In genomic region chr16:975313-975690, GRCh38 we compare ENCODE assay signal across 11 cellular contexts. TPM values are rescaled to one million over a fixed set of nuclear protein-coding genes. Genes with fewer than 3 reads are reported as not detected.
DNase-seq lines count a peak whose midpoint lies in the region; ATAC-seq and TF ChIP-seq lines count a peak whose summit lies in the region.
"Had no signal": no experiment of that assay in that cellular context is flagged by ENCODE, and none has a peak within 500 bp of the region (broad histone marks: within the 10 kb centered on the region; RNA-seq: fewer than 3 reads in every experiment).

No MANE protein-coding gene starts in this region.

- H3K9me3 ChIP-seq in BLaER1 treated with 17β-estradiol and CSF1 and Interleukin-3, amounts not matched to agents 10 nM and 100 nM (replicated peaks in 1 of 11), result no peaks in the 10 kb centered on the region
- H3K9me3 ChIP-seq in ascending aorta, result no peaks in the 10 kb centered on the region

- peak overlapping the region in 7 of 11 experiments; percentile 2 to 52 (median 35); a peak in 9 of 22 replicates for H3K4me2 ChIP-seq in BLaER1 treated with 17β-estradiol and CSF1 and Interleukin-3, amounts not matched to agents 10 nM and 100 nM
- H3K4me2 ChIP-seq: GM23338 had no signal

- H4K20me1 ChIP-seq in BLaER1 treated with 17β-estradiol and CSF1 and Interleukin-3, amounts not matched to agents 10 nM and 100 nM, result peaks cover 0 to 68% (median 26%) of the 10 kb centered on the region in 11 experiments; a peak in 18 of 22 replicates

- ATAC-seq in GM19395 (IDR thresholded peaks at IDR 0.05; ENCODE audit: unreplicated experiment), result no peak
- ATAC-seq: GM23338 had no signal

- TF ChIP-seq CTCF in ascending aorta (IDR thresholded peaks at IDR 0.05), result no peak

- DNase-seq in ascending aorta (ENCODE audit: low spot score in 2 of 2) (no peak), substantia nigra (lab: John Stamatoyannopoulos, UW) (no peak), NOMO-1 treated with DMSO at 0.1 percent for 48 hours (lab: John Stamatoyannopoulos, UW; ENCODE audit: unreplicated experiment) (no peak), T-helper 9 cell (no peak)
- DNase-seq: NCI-H187, NCI-H446 treated with DMSO at 0.1 percent for 48 hours, NCI-H774 had no signal

- no peak overlapping the region for H3K27ac ChIP-seq in BLaER1 treated with 17β-estradiol and CSF1 and Interleukin-3, amounts not matched to agents 10 nM and 100 nM
- H3K27ac ChIP-seq in ascending aorta, result peak overlapping the region; percentile 84 to 88
- H3K27ac ChIP-seq in layer of hippocampus (ENCODE audit: low read depth, low read length), result peak overlapping the region; percentile 89
- H3K27ac ChIP-seq in substantia nigra (ENCODE audit: low read depth, low read length, poor library complexity, severe bottlenecking), result peak overlapping the region; percentile 99

- H3K9ac ChIP-seq in BLaER1 treated with 17β-estradiol and CSF1 and Interleukin-3, amounts not matched to agents 10 nM and 100 nM, result no peak overlapping the region

- H3K4me3 ChIP-seq in BLaER1 treated with 17β-estradiol and CSF1 and Interleukin-3, amounts not matched to agents 10 nM and 100 nM, result no peak overlapping the region
- H3K4me3 ChIP-seq in ascending aorta, result no peak overlapping the region
- H3K4me3 ChIP-seq: GM23338 had no signal

- peaks cover 45 to 94% (median 83%) of the 10 kb centered on the region in 11 experiments for H3K27me3 ChIP-seq in BLaER1 treated with 17β-estradiol and CSF1 and Interleukin-3, amounts not matched to agents 10 nM and 100 nM
- H3K27me3 ChIP-seq in ascending aorta (peaks cover 3% of the 10 kb centered on the region), layer of hippocampus (ENCODE audit: control insufficient read depth, insufficient read depth, low read length) (peaks cover 3% of the 10 kb centered on the region)

- H3K4me1 ChIP-seq in BLaER1 treated with 17β-estradiol and CSF1 and Interleukin-3, amounts not matched to agents 10 nM and 100 nM, result peaks cover 3 to 54% (median 42%) of the 10 kb centered on the region in 10 experiments; a peak in 19 of 20 replicates
- H3K4me1 ChIP-seq in ascending aorta, result peaks cover 19 to 27% of the 10 kb centered on the region in 2 donors

- no peaks in the 10 kb centered on the region for H3K36me3 ChIP-seq in BLaER1 treated with 17β-estradiol and CSF1 and Interleukin-3, amounts not matched to agents 10 nM and 100 nM
- H3K36me3 ChIP-seq in ascending aorta, result no peaks in the 10 kb centered on the region

- intact Hi-C loops in ascending aorta (cut with DNase I), result no loop called here

RNA-seq across cellular contexts. Expression of gene LMF1, which starts 4.5 kb away (rescaled TPM):
- total RNA-seq in ascending aorta, result 26.9 TPM

RNA-seq across cellular contexts. Expression of gene SOX8, which starts 6.3 kb away (rescaled TPM):
- 18.9 TPM for total RNA-seq in ascending aorta

Comparison
In these comparisons a context has a peak if more than half of its experiments do, and no peak if none do; other contexts are left out.
1. H3K27ac ChIP-seq: peak in ascending aorta (2 of 2), layer of hippocampus (single experiment) and substantia nigra (single experiment); none in BLaER1 treated with 17β-estradiol and CSF1 and Interleukin-3, amounts not matched to agents 10 nM and 100 nM (0 of 11).